Comparison of ENCODE assay signal across 19 cellular contexts in genomic region chr10:84427903-84428650, GRCh38.
DNase-seq lines count a peak whose midpoint lies in the region; ATAC-seq and TF ChIP-seq lines count a peak whose summit lies in the region.
"Had no signal": no experiment of that assay in that cellular context is flagged by ENCODE, and none has a peak within 500 bp of the region (broad histone marks: within the 10 kb centered on the region; RNA-seq: fewer than 3 reads in every experiment).

No MANE protein-coding gene starts in this region.

- POLR2A ChIA-PET in WTC11 (lab: Charles Lee), result no interaction called here

- H3K27me3 Mint-ChIP-seq in WTC11 (ENCODE audit: low read depth), result no peaks in the 10 kb centered on the region
- no peaks in the 10 kb centered on the region for H3K27me3 Mint-ChIP-seq in activated T-cell treated with anti-CD3 and anti-CD28 coated beads, Interleukin-2, amount 50 U/mL, for 24 hours
- H3K27me3 Mint-ChIP-seq: CD4-positive, alpha-beta T cell; stimulated activated memory B cell treated with anti-CD40 and anti-IgM and Interleukin-4, amounts not matched to agents 10 μg/mL and 1 μg/mL and 100 μg/mL, for 72 hours had no signal

- no peak for TF ChIP-seq CTCF in WTC11 (IDR thresholded peaks at IDR 0.05)

- intact Hi-C loops in Right ventricle myocardium superior (cut with DNase I), result no loop called here
- intact Hi-C loops in cardiac septum (cut with DNase I), result loop anchor here (5.0 kb wide), 2 partner anchors 101 to 109 kb away; partner anchors contain the start of gene CCSER2
- intact Hi-C loops in left ventricle myocardium superior (cut with micrococcal nuclease), result no loop called here

- peaks cover 14% of the 10 kb centered on the region for H3K4me1 Mint-ChIP-seq in WTC11
- H3K4me1 Mint-ChIP-seq in activated T-cell treated with anti-CD3 and anti-CD28 coated beads, Interleukin-2, amount 50 U/mL, for 24 hours (ENCODE audit: low read depth), result peaks cover 54% of the 10 kb centered on the region

- ATAC-seq in Right ventricle myocardium superior (ENCODE audit: poor library complexity) (peak; percentile 25), WTC11 (no peak), left ventricle myocardium superior (peak; percentile 44), GM19455 (IDR thresholded peaks at IDR 0.05; ENCODE audit: unreplicated experiment) (no peak)
- ATAC-seq: activated naive CD4-positive, alpha-beta T cell treated with anti-CD3 and anti-CD28 coated beads, Interleukin-2, amount 50 U/mL, for 72 hours; stimulated activated memory B cell treated with anti-CD40 and anti-IgM and Interleukin-4, amounts not matched to agents 10 μg/mL and 1 μg/mL and 100 μg/mL, for 72 hours; upper lobe of right lung had no signal

- H3K4me3 Mint-ChIP-seq in WTC11, result no peak overlapping the region
- no peak overlapping the region for H3K4me3 Mint-ChIP-seq in activated T-cell treated with anti-CD3 and anti-CD28 coated beads, Interleukin-2, amount 50 U/mL, for 24 hours
- H3K4me3 Mint-ChIP-seq: CD4-positive, alpha-beta T cell; stimulated activated memory B cell treated with anti-CD40 and anti-IgM and Interleukin-4, amounts not matched to agents 10 μg/mL and 1 μg/mL and 100 μg/mL, for 72 hours had no signal

- peaks cover 4% of the 10 kb centered on the region; the same call in 1 of the 2 replicates for H3K36me3 Mint-ChIP-seq in WTC11
- peaks cover 51% of the 10 kb centered on the region for H3K36me3 Mint-ChIP-seq in activated T-cell treated with anti-CD3 and anti-CD28 coated beads, Interleukin-2, amount 50 U/mL, for 24 hours (ENCODE audit: low read depth)

- peaks cover 4% of the 10 kb centered on the region for H3K9me3 Mint-ChIP-seq in WTC11
- H3K9me3 Mint-ChIP-seq in activated T-cell treated with anti-CD3 and anti-CD28 coated beads, Interleukin-2, amount 50 U/mL, for 24 hours, result no peaks in the 10 kb centered on the region
- H3K9me3 Mint-ChIP-seq: CD4-positive, alpha-beta T cell; stimulated activated memory B cell treated with anti-CD40 and anti-IgM and Interleukin-4, amounts not matched to agents 10 μg/mL and 1 μg/mL and 100 μg/mL, for 72 hours had no signal

- no peak for DNase-seq in Right ventricle myocardium superior
- no peak for DNase-seq in cardiac septum (ENCODE audit: low spot score)
- DNase-seq in WTC11 (ENCODE audit: low spot score), result peak; percentile 24
- no peak for DNase-seq in left ventricle myocardium superior
- DNase-seq in activated T-cell treated with anti-CD3 and anti-CD28 coated beads, Interleukin-2, amount 50 U/mL, for 24 hours, result no peak
- no peak for DNase-seq in LoVo (ENCODE audit: low spot score)
- no peak for DNase-seq in Kasumi-1 (lab: John Stamatoyannopoulos, UW)
- DNase-seq: ACHN; activated CD8-positive, alpha-beta memory T cell treated with anti-CD3 and anti-CD28 coated beads, Interleukin-2, amount 50 U/mL, for 4 hours; CD4-positive, alpha-beta T cell; EL; NCI-H146; NCI-H774; nucleus accumbens; small intestine; upper lobe of right lung had no signal

- no peak overlapping the region for H3K27ac Mint-ChIP-seq in WTC11
- H3K27ac Mint-ChIP-seq in activated T-cell treated with anti-CD3 and anti-CD28 coated beads, Interleukin-2, amount 50 U/mL, for 24 hours, result no peak overlapping the region
- H3K27ac Mint-ChIP-seq: stimulated activated memory B cell treated with anti-CD40 and anti-IgM and Interleukin-4, amounts not matched to agents 10 μg/mL and 1 μg/mL and 100 μg/mL, for 72 hours had no signal

- CTCF ChIA-PET in WTC11 (lab: Charles Lee), result interaction anchor here (1.1 to 1.5 kb wide), 2 partner anchors 109 to 160 kb away, joined by 3 to 11 read pairs; no protein-coding TSS in a partner anchor

TF ChIP-seq in WTC11, 78 proteins besides CTCF, POLR2A, EP300 and RAD21 (continues in another document):
- TF ChIP-seq, protein P1, sequence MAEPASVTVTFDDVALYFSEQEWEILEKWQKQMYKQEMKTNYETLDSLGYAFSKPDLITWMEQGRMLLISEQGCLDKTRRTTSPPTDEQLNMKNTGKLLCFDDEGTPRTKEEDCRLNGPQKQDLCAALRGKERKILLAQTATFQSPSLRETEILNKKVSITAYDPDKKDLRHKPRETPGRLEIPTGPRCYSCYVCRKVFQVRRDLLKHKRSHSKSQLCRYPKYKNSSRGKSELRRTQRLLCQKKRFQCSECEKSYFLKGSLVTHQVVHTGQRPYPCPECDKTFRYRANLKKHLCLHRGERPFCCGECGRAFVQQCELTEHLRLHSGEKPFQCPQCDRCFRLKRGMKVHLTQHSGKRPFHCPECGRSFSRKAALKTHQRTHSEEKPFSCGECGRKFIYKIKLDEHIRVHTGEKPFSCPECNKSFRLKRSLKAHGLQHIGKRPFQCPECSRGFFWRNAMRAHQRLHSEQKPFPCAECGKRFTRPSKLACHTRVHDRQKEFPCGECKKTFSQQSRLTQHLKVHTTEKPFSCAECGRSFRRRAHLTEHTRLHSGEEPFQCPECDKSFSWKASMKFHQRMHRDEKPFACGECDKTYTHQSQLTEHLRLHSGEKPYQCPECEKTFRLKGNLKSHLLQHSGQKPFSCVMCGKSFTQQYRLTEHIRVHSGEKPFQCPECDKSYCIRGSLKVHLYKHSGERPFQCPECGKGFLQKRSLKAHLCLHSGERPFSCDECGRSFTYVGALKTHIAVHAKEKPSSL (CRISPR knock-in tag; conservative IDR thresholded peaks at IDR 0.05), result no peak
- TF ChIP-seq TP53 (CRISPR knock-in tag; IDR thresholded peaks at IDR 0.05) (no peak), ZNF281 (CRISPR knock-in tag; IDR thresholded peaks at IDR 0.05) (no peak), NR3C1 (CRISPR knock-in tag; conservative IDR thresholded peaks at IDR 0.05; ENCODE audit: low read depth) (no peak), OVOL2 (CRISPR knock-in tag; IDR thresholded peaks at IDR 0.05; ENCODE audit: borderline replicate concordance) (no peak), RELA (CRISPR knock-in tag; IDR thresholded peaks at IDR 0.05; ENCODE audit: borderline replicate concordance) (no peak), NFE2L1 (CRISPR knock-in tag; IDR thresholded peaks at IDR 0.05) (no peak), IRF1 (CRISPR knock-in tag; IDR thresholded peaks at IDR 0.05) (no peak), FOXJ3 (CRISPR knock-in tag; IDR thresholded peaks at IDR 0.05; ENCODE audit: borderline replicate concordance) (no peak), SOX15 (CRISPR knock-in tag; IDR thresholded peaks at IDR 0.05) (no peak), ZSCAN18 (CRISPR knock-in tag; IDR thresholded peaks at IDR 0.05) (no peak), MYBL2 (CRISPR knock-in tag; IDR thresholded peaks at IDR 0.05) (no peak), TCF7 (CRISPR knock-in tag; IDR thresholded peaks at IDR 0.05; ENCODE audit: low read depth) (no peak)

Comparison
In these comparisons a context has a peak if more than half of its experiments do, and no peak if none do; other contexts are left out.
1. ATAC-seq: peak in Right ventricle myocardium superior (single experiment) and left ventricle myocardium superior (single experiment); none in WTC11 (single experiment) and GM19455 (single experiment).